In the genomic region with DNA sequence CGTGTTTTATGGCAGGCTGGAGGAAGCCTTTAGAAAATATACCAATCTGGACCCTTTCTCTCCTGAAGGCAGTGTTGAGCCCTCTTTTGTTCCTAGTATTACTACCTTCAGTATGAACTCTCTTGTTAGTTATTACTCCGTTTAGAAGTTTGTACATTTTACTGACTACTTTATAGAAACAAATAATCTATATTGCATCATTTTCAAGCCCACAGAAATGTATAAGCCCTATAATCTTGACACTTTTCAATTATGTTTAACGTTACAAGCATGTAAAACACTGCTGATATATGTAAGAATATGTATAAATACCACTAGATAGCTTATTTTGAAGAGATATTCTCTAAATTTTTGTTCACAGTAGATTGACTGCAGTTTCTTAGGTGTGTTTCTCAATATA, we compare ENCODE assay signal across 35 cellular contexts.
A peak's percentile ranks its signal among the peaks of the same experiment; 100 is the strongest.
DNase-seq lines count a peak whose midpoint lies in the region; ATAC-seq, FAIRE-seq and TF ChIP-seq lines count a peak whose summit lies in the region.
"Had no signal": no experiment of that assay in that cellular context is flagged by ENCODE, and none has a peak within 500 bp of the region (broad histone marks: within the 10 kb centered on the region; RNA-seq: fewer than 3 reads in every experiment).

No MANE protein-coding gene starts in this region.

- CTCF ChIA-PET in HepG2 (lab: Yijun Ruan, JAX; ENCODE audit: low intra/inter-chr PET ratio, low total read pairs): no interaction called here
- CTCF ChIA-PET in K562 (lab: Yijun Ruan, JAX; ENCODE audit: low intra/inter-chr PET ratio): no interaction called here

- no peak for ATAC-seq in HepG2
- ATAC-seq in right lobe of liver: no peak
- ATAC-seq in K562: no peak
- no peak for ATAC-seq in Right ventricle myocardium inferior
- ATAC-seq in left colon: no peak
- ATAC-seq: A549; CD8-positive, alpha-beta T cell had no signal

- H3K4me3 ChIP-seq in HepG2 (replicated peaks in 1 of 3; ENCODE audit: insufficient read depth in 1 of 3, low read depth in 2 of 3, low read length in 3 of 3): no peak overlapping the region
- no peak overlapping the region for H3K4me3 ChIP-seq in right lobe of liver
- H3K4me3 ChIP-seq in K562: no peak overlapping the region
- H3K4me3 ChIP-seq: A549; BLaER1 treated with 17β-estradiol and CSF1 and Interleukin-3, amounts not matched to agents 10 nM and 100 nM had no signal

- no peaks in the 10 kb centered on the region for H3K4me1 Mint-ChIP-seq in endothelial cell (ENCODE audit: unreplicated experiment)
- H3K4me1 Mint-ChIP-seq: B cell; CD14-positive monocyte; CD4-positive, alpha-beta memory T cell; CD4-positive, CD25-positive, alpha-beta regulatory T cell; CD8-positive, alpha-beta memory T cell had no signal

- TF ChIP-seq EP300 in HepG2 (IDR thresholded peaks at IDR 0.05; ENCODE audit: low read depth in 2 of 2, low read length in 2 of 2) (no peak), HepG2 (CRISPR knock-in tag; IDR thresholded peaks at IDR 0.05; ENCODE audit: borderline replicate concordance) (no peak), K562 (IDR thresholded peaks at IDR 0.05; ENCODE audit: low read length) (no peak)

- H3K9me1 ChIP-seq in K562 (ENCODE audit: control insufficient read depth, insufficient read depth, low read length): no peaks in the 10 kb centered on the region

- no peak overlapping the region for H2AFZ ChIP-seq in HepG2 (ENCODE audit: low read length)
- no peak overlapping the region for H2AFZ ChIP-seq in K562 (ENCODE audit: low read depth, low read length)

- in situ Hi-C loops in HepG2 (cut with HindIII; ENCODE audit: extremely low pct_ligation_motif_present, low pct_unique_long_range_greater_than_20kb): no loop called here
- in situ Hi-C loops in K562 (cut with MboI): no loop called here

- intact Hi-C loops in HepG2 (cut with micrococcal nuclease; ENCODE audit: unreplicated experiment): no loop called here
- intact Hi-C loops in right lobe of liver (cut with DNase I): no loop called here
- intact Hi-C loops in K562 (cut with micrococcal nuclease): no loop called here
- intact Hi-C loops in Right ventricle myocardium inferior (cut with DNase I): no loop called here
- intact Hi-C loops in left colon (cut with DNase I, micrococcal nuclease): no loop called here

- H3K4me1 ChIP-seq in HepG2 (ENCODE audit: insufficient read depth, low read length) (peaks cover 7% of the 10 kb centered on the region; the same call in 1 of the 2 replicates), right lobe of liver (no peaks in the 10 kb centered on the region), K562 (replicated peaks in 1 of 2; ENCODE audit: control insufficient read depth in 2 of 2, insufficient read depth in 2 of 2, low read length in 2 of 2) (no peaks in the 10 kb centered on the region)
- H3K4me1 ChIP-seq: A549; BE2C; BLaER1; BLaER1 treated with 17β-estradiol and CSF1 and Interleukin-3, amounts not matched to agents 10 nM and 100 nM; Caco-2 had no signal

- WGBS in HepG2 (ENCODE audit: low lambda C conversion rate): 92% methylated on average over 3 of the region's 3 CpGs
- WGBS in right lobe of liver (ENCODE audit: insufficient coverage, low coverage, low lambda C conversion rate, missing lambda C conversion rate): 94% methylated on average over 3 of the region's 3 CpGs
- 54% methylated on average over 3 of the region's 3 CpGs for WGBS in K562 (ENCODE audit: insufficient coverage, low coverage, missing lambda C conversion rate)

- TF ChIP-seq RAD21 in HepG2 (CRISPR knock-in tag; IDR thresholded peaks at IDR 0.05) (no peak), K562 (CRISPR knock-in tag; conservative IDR thresholded peaks at IDR 0.05 in 1 of 2, IDR thresholded peaks at IDR 0.05 in 1 of 2) (no peak)

- peak overlapping the region; percentile 13 for H3K4me3 Mint-ChIP-seq in endothelial cell (ENCODE audit: unreplicated experiment)
- H3K4me3 Mint-ChIP-seq: B cell; CD14-positive monocyte; CD4-positive, alpha-beta memory T cell; CD4-positive, alpha-beta T cell; CD4-positive, CD25-positive, alpha-beta regulatory T cell; CD8-positive, alpha-beta memory T cell; CD8-positive, alpha-beta T cell had no signal

- no peak overlapping the region for H3K9ac ChIP-seq in HepG2 (ENCODE audit: insufficient read depth, low read depth, low read length)
- no peak overlapping the region for H3K9ac ChIP-seq in K562 (ENCODE audit: insufficient read depth in 1 of 2, low read depth in 2 of 2, low read length in 2 of 2)
- H3K9ac ChIP-seq: BLaER1; BLaER1 treated with 17β-estradiol and CSF1 and Interleukin-3, amounts not matched to agents 10 nM and 100 nM had no signal

- peaks cover 27% of the 10 kb centered on the region for H3K9me3 ChIP-seq in HepG2 (ENCODE audit: low read length)
- H3K9me3 ChIP-seq in right lobe of liver: no peaks in the 10 kb centered on the region
- no peaks in the 10 kb centered on the region for H3K9me3 ChIP-seq in K562 (replicated peaks; ENCODE audit: control insufficient read depth, insufficient read depth, low read depth, low read length)
- H3K9me3 ChIP-seq: BE2C had no signal

- no peaks in the 10 kb centered on the region for H3K27me3 ChIP-seq in HepG2 (ENCODE audit: control insufficient read depth in 1 of 2, insufficient read depth in 2 of 2, low read length in 2 of 2)
- H3K27me3 ChIP-seq in right lobe of liver: no peaks in the 10 kb centered on the region
- H3K27me3 ChIP-seq in K562 (ENCODE audit: control insufficient read depth in 2 of 2, insufficient read depth in 2 of 2, low read length in 2 of 2): no peaks in the 10 kb centered on the region
- H3K27me3 ChIP-seq: BE2C; BLaER1; BLaER1 treated with 17β-estradiol and CSF1 and Interleukin-3, amounts not matched to agents 10 nM and 100 nM had no signal

- H4K20me1 ChIP-seq in HepG2 (ENCODE audit: insufficient read depth, low read length) (no peaks in the 10 kb centered on the region), K562 (replicated peaks; ENCODE audit: control insufficient read depth, insufficient read depth, low read length) (no peaks in the 10 kb centered on the region)
- H4K20me1 ChIP-seq: BLaER1; BLaER1 treated with 17β-estradiol and CSF1 and Interleukin-3, amounts not matched to agents 10 nM and 100 nM had no signal

- H3K36me3 ChIP-seq in HepG2 (replicated peaks in 1 of 2; ENCODE audit: control insufficient read depth in 1 of 2, insufficient read depth in 2 of 2, low read length in 2 of 2) (peaks cover 8 to 23% of the 10 kb centered on the region in 2 experiments), right lobe of liver (peaks cover 0 to 2% (median 0%) of the 10 kb centered on the region in 4 donors), K562 (ENCODE audit: control insufficient read depth, insufficient read depth, low read length) (peaks cover 48% of the 10 kb centered on the region)

- FAIRE-seq in HepG2 (lab: Jason Lieb, UNC) (no peak), K562 (lab: Jason Lieb, UNC) (no peak)
- FAIRE-seq: A204.1, A549, D721Med had no signal

- TF ChIP-seq CTCF in HepG2 (CRISPR knock-in tag; IDR thresholded peaks at IDR 0.05): no peak
- no peak for TF ChIP-seq CTCF in right lobe of liver (IDR thresholded peaks at IDR 0.05)
- no peak for TF ChIP-seq CTCF in K562 (IDR thresholded peaks at IDR 0.05 in 2 of 3, conservative IDR thresholded peaks at IDR 0.05 in 1 of 3; ENCODE audit: insufficient read depth in 2 of 3, low read depth in 1 of 3, low read length in 3 of 3)
- TF ChIP-seq CTCF in endothelial cell (IDR thresholded peaks at IDR 0.05; ENCODE audit: unreplicated experiment): no peak

- H3K27ac ChIP-seq in HepG2 (ENCODE audit: extremely low read length, insufficient read depth, low read length) (no peak overlapping the region), right lobe of liver (no peak overlapping the region), K562 (ENCODE audit: extremely low read depth, low read depth, low read length) (no peak overlapping the region)
- H3K27ac ChIP-seq: 22Rv1; A549; BLaER1; BLaER1 treated with 17β-estradiol and CSF1 and Interleukin-3, amounts not matched to agents 10 nM and 100 nM; C4-2B had no signal

- no peak for DNase-seq in HepG2 (ENCODE audit: low spot score)
- no peak for DNase-seq in right lobe of liver
- no peak for DNase-seq in K562 (ENCODE audit: extremely low read depth in 1 of 4, low spot score in 3 of 4)
- no peak for DNase-seq in endothelial cell (ENCODE audit: low spot score)
- no peak for DNase-seq in Right ventricle myocardium inferior (ENCODE audit: missing footprints)
- no peak for DNase-seq in left colon
- DNase-seq: 8988T; ACHN; AML-193; BE2C; C1 segment of cervical spinal cord; Caco-2; Calu3; CD4-positive, alpha-beta memory T cell; CD4-positive, alpha-beta T cell; CD4-positive, CD25-positive, alpha-beta regulatory T cell; CD8-positive, alpha-beta memory T cell; CD8-positive, alpha-beta T cell; COR-L47; DMS 273 treated with DMSO at 0.1 percent for 48 hours; DMS153; DMS53; DMS79; DMS79 treated with DMSO at 0.1 percent for 48 hours; DND-41; EL had no signal

- H3K36me3 Mint-ChIP-seq in endothelial cell (ENCODE audit: low read depth, unreplicated experiment): peaks cover 64% of the 10 kb centered on the region

- H3K9me3 Mint-ChIP-seq in endothelial cell (ENCODE audit: unreplicated experiment): peaks cover 14% of the 10 kb centered on the region
- H3K9me3 Mint-ChIP-seq: CD4-positive, alpha-beta T cell; CD8-positive, alpha-beta memory T cell; CD8-positive, alpha-beta T cell had no signal

- BruUV-seq in HepG2 (replicated peaks; lab: Mats Ljungman, UMichigan): no TSS peak
- no TSS peak for BruUV-seq in K562 (replicated peaks; lab: Mats Ljungman, UMichigan)

- H3K4me2 ChIP-seq in HepG2 (ENCODE audit: low read depth, low read length) (no peak overlapping the region), K562 (ENCODE audit: insufficient read depth, low read length) (no peak overlapping the region)
- H3K4me2 ChIP-seq: A549; BLaER1; BLaER1 treated with 17β-estradiol and CSF1 and Interleukin-3, amounts not matched to agents 10 nM and 100 nM had no signal

- H3K79me2 ChIP-seq in HepG2 (ENCODE audit: insufficient read depth, low read length) (no peaks in the 10 kb centered on the region), K562 (ENCODE audit: control insufficient read depth, insufficient read depth, low read length) (no peaks in the 10 kb centered on the region)

- H3K27me3 Mint-ChIP-seq in endothelial cell (ENCODE audit: unreplicated experiment): peaks cover 2% of the 10 kb centered on the region
- H3K27me3 Mint-ChIP-seq: B cell; CD4-positive, alpha-beta memory T cell; CD4-positive, alpha-beta T cell; CD4-positive, CD25-positive, alpha-beta regulatory T cell; CD8-positive, alpha-beta memory T cell had no signal

- no peak overlapping the region for H3K27ac Mint-ChIP-seq in endothelial cell (ENCODE audit: unreplicated experiment)
- H3K27ac Mint-ChIP-seq: B cell; CD4-positive, alpha-beta memory T cell; CD4-positive, alpha-beta T cell; CD4-positive, CD25-positive, alpha-beta regulatory T cell; CD8-positive, alpha-beta T cell had no signal

- POLR2A ChIA-PET in HepG2 (lab: Yijun Ruan, JAX): no interaction called here
- POLR2A ChIA-PET in K562 (lab: Yijun Ruan, JAX): no interaction called here

- TF ChIP-seq POLR2A in HepG2 (IDR thresholded peaks at IDR 0.05; ENCODE audit: insufficient read depth in 1 of 2, low read depth in 2 of 2, low read length in 2 of 2) (no peak), right lobe of liver (IDR thresholded peaks at IDR 0.05) (no peak), K562 (conservative IDR thresholded peaks at IDR 0.05) (no peak)

TF ChIP-seq in HepG2, 621 proteins besides CTCF, POLR2A, EP300 and RAD21 (continues in another document):
- no peak for TF ChIP-seq TMF1 (CRISPR knock-in tag; IDR thresholded peaks at IDR 0.05; ENCODE audit: low read depth)
